Comparison of ENCODE assay signal across 17 cellular contexts in genomic region chr11:60349990-60350389, GRCh38. TPM values are rescaled to one million over a fixed set of nuclear protein-coding genes. Genes with fewer than 3 reads are reported as not detected.
"Had no signal": no experiment of that assay in that cellular context is flagged by ENCODE, and none has a peak within 500 bp of the region (broad histone marks: within the 10 kb centered on the region; RNA-seq: fewer than 3 reads in every experiment).

No MANE protein-coding gene starts in this region.

- H2AFZ ChIP-seq: parathyroid adenoma had no signal

- H3K27ac ChIP-seq: ascending aorta, coronary artery, lower lobe of right lung, parathyroid adenoma, sigmoid colon, tibial nerve, uterus had no signal

- DNase-seq: activated CD4-positive, alpha-beta T cell treated with anti-CD3 and anti-CD28 coated beads, Interleukin-2, amount 10 ng/mL, durations not matched to agents 7 days and 5 days; activated CD8-positive, alpha-beta memory T cell treated with anti-CD3 and anti-CD28 coated beads, Interleukin-2, amount 50 U/mL, for 4 hours; activated effector memory CD4-positive, alpha-beta T cell treated with Interleukin-2 at 50 U/mL for 16 hours; activated T-cell treated with anti-CD3 and anti-CD28 coated beads, Interleukin-2, amount 50 U/mL, for 48 hours; erythroblast; foreskin melanocyte; lower lobe of right lung; sigmoid colon; spleen; stimulated activated naive CD4-positive, alpha-beta T cell treated with Interleukin-2 at 50 U/mL for 16 hours; uterus had no signal

- H3K4me1 ChIP-seq: ascending aorta, lower lobe of right lung, parathyroid adenoma, sigmoid colon, tibial nerve, uterus had no signal

- H3K27me3 ChIP-seq: ascending aorta, sigmoid colon, spleen, tibial nerve, uterus had no signal

- H3K36me3 ChIP-seq: ascending aorta, lower lobe of right lung, sigmoid colon, spleen, tibial nerve, uterus had no signal

- H3K9ac ChIP-seq: parathyroid adenoma had no signal

- H3K79me2 ChIP-seq: parathyroid adenoma had no signal

- H3K9me3 ChIP-seq: ascending aorta, lower lobe of right lung, sigmoid colon, tibial nerve, uterus had no signal

- H3K4me3 ChIP-seq: ascending aorta, coronary artery, lower lobe of right lung, sigmoid colon, spleen, tibial nerve, uterus had no signal

RNA-seq across cellular contexts. Expression of gene MS4A6E, which starts 22.9 kb away (rescaled TPM):
- total RNA-seq: activated CD4-positive, alpha-beta T cell treated with anti-CD3 and anti-CD28 coated beads, Interleukin-2, amount 10 ng/mL, durations not matched to agents 7 days and 5 days; ascending aorta; lower lobe of right lung; natural killer cell treated with Interleukin-12 subunit alpha and Interleukin-12 subunit beta and Interleukin-15 and Interleukin-18, amount 100 ng/mL, for 72 hours; tibial nerve; uterus had no signal
- polyA plus RNA-seq: keratinocyte had no signal

RNA-seq across cellular contexts. Expression of gene MS4A7, which starts 28.3 kb away (rescaled TPM):
- total RNA-seq: activated CD4-positive, alpha-beta T cell treated with anti-CD3 and anti-CD28 coated beads, Interleukin-2, amount 10 ng/mL, durations not matched to agents 7 days and 5 days had no signal
- polyA plus RNA-seq: keratinocyte had no signal

RNA-seq across cellular contexts. Expression of gene MS4A14, which starts 46.3 kb away (rescaled TPM):
- total RNA-seq: activated CD4-positive, alpha-beta T cell treated with anti-CD3 and anti-CD28 coated beads, Interleukin-2, amount 10 ng/mL, durations not matched to agents 7 days and 5 days; ascending aorta had no signal
- polyA plus RNA-seq: keratinocyte had no signal
